ENCODE assay signal across 27 cellular contexts in the genomic region with DNA sequence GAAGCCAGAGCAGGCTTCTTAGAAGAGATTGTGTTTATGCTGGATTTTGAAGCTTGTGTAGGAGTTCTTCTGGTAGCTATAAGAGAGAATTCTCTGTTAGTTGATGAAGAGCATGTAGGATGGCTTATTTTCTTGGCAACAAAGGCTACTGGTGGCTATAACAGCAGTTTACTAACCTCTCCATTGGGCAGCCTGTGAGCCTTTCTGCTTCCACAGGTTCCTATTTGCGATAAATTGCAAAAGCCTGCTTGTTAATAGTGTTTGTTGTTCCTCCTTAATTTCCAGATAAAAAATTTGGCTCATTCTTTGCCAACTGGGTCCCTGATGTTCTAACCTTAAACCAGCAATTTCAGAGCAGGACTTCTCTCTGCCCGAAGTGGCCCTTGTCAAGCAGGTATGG.
"Had no signal": no experiment of that assay in that cellular context is flagged by ENCODE, and none has a peak within 500 bp of the region (broad histone marks: within the 10 kb centered on the region; RNA-seq: fewer than 3 reads in every experiment).

No MANE protein-coding gene starts in this region.

- H3K27ac Mint-ChIP-seq: activated naive CD4-positive, alpha-beta T cell treated with anti-CD3 and anti-CD28 coated beads for 36 hours; activated naive CD8-positive, alpha-beta T cell treated with anti-CD3 and anti-CD28 coated beads for 36 hours; activated T-helper 1 cell treated with anti-CD3 and anti-CD28 coated beads, Interleukin-12 subunit alpha, Interleukin-12 subunit beta, Interleukin-2, Interleukin-4 antibody, amounts not matched to agents 30 ng/mL and 10 ng/mL and 1 ng/mL, durations not matched to agents 14 hours and 24 hours and 36 hours; dendritic cell treated with granulocyte-macrophage colony-stimulating factor and Interleukin-4, amounts not matched to agents 40 ng/mL and 50 ng/mL, for 4 days; mesothelial cell of epicardium; natural killer cell; T-helper 2 cell treated with Interferon-gamma antibody and Interleukin-4, amounts not matched to agents 5 μg/mL and 100 μg/mL, for 36 hours had no signal

- H3K27me3 ChIP-seq: hepatocyte had no signal

- FAIRE-seq: endometrium, frontal cortex had no signal

- H3K4me2 ChIP-seq: hepatocyte had no signal

- H3K79me2 ChIP-seq: hepatocyte had no signal

- H2AFZ ChIP-seq: hepatocyte had no signal

- ATAC-seq: natural killer cell; stimulated activated naive CD8-positive, alpha-beta T cell treated with anti-CD3 and anti-CD28 coated beads, Interleukin-15, Interleukin-2, amounts not matched to agents 100 U/mL and 50 U/mL, for 24 hours had no signal

- H3K27me3 Mint-ChIP-seq: activated naive CD8-positive, alpha-beta T cell treated with anti-CD3 and anti-CD28 coated beads for 36 hours; dendritic cell treated with granulocyte-macrophage colony-stimulating factor and Interleukin-4, amounts not matched to agents 40 ng/mL and 50 ng/mL, for 4 days; type B pancreatic cell had no signal

- H3K4me3 ChIP-seq: hepatocyte had no signal

- H3K4me1 Mint-ChIP-seq: activated naive CD8-positive, alpha-beta T cell treated with anti-CD3 and anti-CD28 coated beads for 36 hours; natural killer cell had no signal

- DNase-seq: activated CD4-positive, alpha-beta T cell treated with anti-CD3 and anti-CD28 coated beads for 4 hours; activated CD4-positive, alpha-beta T cell treated with anti-CD3 and anti-CD28 coated beads, Interleukin-2, amount 50 U/mL, for 4 hours; activated CD8-positive, alpha-beta memory T cell treated with anti-CD3 and anti-CD28 coated beads for 24 hours; activated effector memory CD4-positive, alpha-beta T cell treated with anti-CD3 and anti-CD28 coated beads, Interleukin-2, amount 50 U/mL, for 16 hours; activated naive CD4-positive, alpha-beta T cell treated with anti-CD3 and anti-CD28 coated beads for 36 hours; activated naive CD8-positive, alpha-beta T cell treated with anti-CD3 and anti-CD28 coated beads for 36 hours; central memory CD4-positive, alpha-beta T cell; effector CD4-positive, alpha-beta T cell; glutamatergic neuron; islet precursor cell; natural killer cell; posterior cingulate gyrus; right cardiac atrium; stimulated activated CD4-positive, alpha-beta T cell treated with anti-CD3 and anti-CD28 coated beads, Interleukin-12 subunit alpha, Interleukin-12 subunit beta, amount 100 ng/mL, for 4 hours; stimulated activated CD4-positive, alpha-beta T cell treated with anti-CD3 and anti-CD28 coated beads, Interleukin-4, amount 100 ng/mL, for 1 hour; stimulated activated naive CD8-positive, alpha-beta T cell treated with anti-CD3 and anti-CD28 coated beads, Interleukin-15, Interleukin-2, amounts not matched to agents 100 U/mL and 50 U/mL, for 24 hours; T-helper 1 cell had no signal

- H3K9me3 Mint-ChIP-seq: activated naive CD4-positive, alpha-beta T cell treated with anti-CD3 and anti-CD28 coated beads for 36 hours; activated naive CD8-positive, alpha-beta T cell treated with anti-CD3 and anti-CD28 coated beads for 36 hours; activated T-helper 1 cell treated with anti-CD3 and anti-CD28 coated beads, Interleukin-12 subunit alpha, Interleukin-12 subunit beta, Interleukin-2, Interleukin-4 antibody, amounts not matched to agents 30 ng/mL and 10 ng/mL and 1 ng/mL, durations not matched to agents 14 hours and 24 hours and 36 hours; dendritic cell treated with granulocyte-macrophage colony-stimulating factor and Interleukin-4, amounts not matched to agents 40 ng/mL and 50 ng/mL, for 4 days; natural killer cell; T-helper 2 cell treated with Interferon-gamma antibody and Interleukin-4, amounts not matched to agents 5 μg/mL and 100 μg/mL, for 36 hours; type B pancreatic cell had no signal

- H3K27ac ChIP-seq: epithelial cell of prostate, hepatocyte, VCaP had no signal

- H3K4me3 Mint-ChIP-seq: activated naive CD4-positive, alpha-beta T cell treated with anti-CD3 and anti-CD28 coated beads for 36 hours; activated naive CD8-positive, alpha-beta T cell treated with anti-CD3 and anti-CD28 coated beads for 36 hours; activated T-helper 1 cell treated with anti-CD3 and anti-CD28 coated beads, Interleukin-12 subunit alpha, Interleukin-12 subunit beta, Interleukin-2, Interleukin-4 antibody, amounts not matched to agents 30 ng/mL and 10 ng/mL and 1 ng/mL, durations not matched to agents 14 hours and 24 hours and 36 hours; dendritic cell treated with granulocyte-macrophage colony-stimulating factor and Interleukin-4, amounts not matched to agents 40 ng/mL and 50 ng/mL, for 4 days; mesothelial cell of epicardium; natural killer cell; T-helper 2 cell treated with Interferon-gamma antibody and Interleukin-4, amounts not matched to agents 5 μg/mL and 100 μg/mL, for 36 hours; type B pancreatic cell had no signal

- H3K36me3 Mint-ChIP-seq: activated naive CD8-positive, alpha-beta T cell treated with anti-CD3 and anti-CD28 coated beads for 36 hours; natural killer cell; type B pancreatic cell had no signal
